ENCODE assay signal across 11 cellular contexts in the genomic region with DNA sequence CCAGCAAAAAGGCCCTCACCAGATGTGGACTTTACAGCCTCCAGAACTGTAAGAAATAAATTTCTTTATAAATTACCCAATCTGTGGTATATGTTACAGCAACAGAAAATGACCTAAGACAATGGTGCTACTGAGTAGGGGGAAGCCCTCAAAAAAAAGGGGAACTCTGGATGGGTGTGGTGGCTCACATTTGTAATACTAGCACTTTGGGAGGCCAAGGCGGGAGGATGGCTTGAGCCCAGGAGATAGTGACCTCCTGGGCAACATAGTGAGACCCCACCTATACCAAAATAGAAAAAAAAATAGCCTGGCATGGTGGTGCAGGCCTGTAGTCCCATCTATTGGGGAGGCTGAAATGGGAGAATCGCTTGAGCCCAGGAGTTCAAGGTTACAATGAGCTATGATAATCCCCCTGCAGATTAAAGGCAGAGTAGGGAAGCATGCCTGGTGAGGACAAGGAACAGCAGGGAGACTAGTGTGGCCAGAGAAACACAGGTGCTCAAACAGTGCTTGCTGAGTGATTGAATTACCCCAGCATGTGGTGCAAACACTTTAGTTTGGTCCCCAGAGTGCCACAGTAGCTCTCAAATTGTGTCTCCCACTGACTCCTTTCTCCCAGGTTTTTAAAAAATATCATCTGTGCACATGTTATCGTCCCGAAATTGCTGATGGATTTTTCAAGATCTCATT. TPM values are rescaled to one million over a fixed set of nuclear protein-coding genes. Genes with fewer than 3 reads are reported as not detected.
DNase-seq lines count a peak whose midpoint lies in the region; ATAC-seq lines count a peak whose summit lies in the region.
"Had no signal": no experiment of that assay in that cellular context is flagged by ENCODE, and none has a peak within 500 bp of the region (broad histone marks: within the 10 kb centered on the region; RNA-seq: fewer than 3 reads in every experiment).

No MANE protein-coding gene starts in this region.

- no peak overlapping the region for H3K4me3 ChIP-seq in CD8-positive, alpha-beta memory T cell (ENCODE audit: low read length)
- H3K4me3 ChIP-seq in naive thymus-derived CD4-positive, alpha-beta T cell (ENCODE audit: low read length), result no peak overlapping the region

- no peak overlapping the region for H3K27ac ChIP-seq in CD8-positive, alpha-beta memory T cell (ENCODE audit: low read depth, low read length)
- no peak overlapping the region for H3K27ac ChIP-seq in naive thymus-derived CD4-positive, alpha-beta T cell (ENCODE audit: low read depth, low read length)

- H3K9me3 Mint-ChIP-seq in CD8-positive, alpha-beta memory T cell, result no peaks in the 10 kb centered on the region
- H3K9me3 Mint-ChIP-seq in naive thymus-derived CD4-positive, alpha-beta T cell, result no peaks in the 10 kb centered on the region

- no peaks in the 10 kb centered on the region for H3K27me3 ChIP-seq in CD8-positive, alpha-beta memory T cell (ENCODE audit: insufficient read depth, low read length, poor library complexity, severe bottlenecking)
- no peaks in the 10 kb centered on the region for H3K27me3 ChIP-seq in naive thymus-derived CD4-positive, alpha-beta T cell (ENCODE audit: control insufficient read depth in 2 of 2, insufficient read depth in 2 of 2, low read length in 2 of 2)

- CTCF ChIA-PET in CD8-positive, alpha-beta memory T cell (lab: Charles Lee), result interaction anchor here (1.2 to 5.3 kb wide), 3 partner anchors 8 to 119 kb away, joined by 3 to 113 read pairs (median 5); a partner anchor contains a TSS
- CTCF ChIA-PET in naive thymus-derived CD4-positive, alpha-beta T cell (lab: Charles Lee), result interaction anchor here (0.6 to 1.5 kb wide), 3 partner anchors 24 to 253 kb away, joined by 3 to 4 read pairs (median 4); no protein-coding TSS in a partner anchor

- ATAC-seq in naive thymus-derived CD4-positive, alpha-beta T cell, result peak; percentile 61
- ATAC-seq in GM19397 (IDR thresholded peaks at IDR 0.05; ENCODE audit: unreplicated experiment) (no peak), HG02852 (IDR thresholded peaks at IDR 0.05; ENCODE audit: unreplicated experiment) (no peak)

- peaks cover 0 to 8% (median 0%) of the 10 kb centered on the region in 3 donors for H3K36me3 Mint-ChIP-seq in CD8-positive, alpha-beta memory T cell
- peaks cover 0 to 7% (median 0%) of the 10 kb centered on the region in 5 donors for H3K36me3 Mint-ChIP-seq in naive thymus-derived CD4-positive, alpha-beta T cell

- no peak overlapping the region for H3K4me3 Mint-ChIP-seq in CD8-positive, alpha-beta memory T cell
- H3K4me3 Mint-ChIP-seq in naive thymus-derived CD4-positive, alpha-beta T cell, result peak overlapping the region in 4 of 10 donors; percentile 20 to 45 (median 28)

- no peaks in the 10 kb centered on the region for H3K36me3 ChIP-seq in CD8-positive, alpha-beta memory T cell (ENCODE audit: insufficient read depth, low read length)
- no peaks in the 10 kb centered on the region for H3K36me3 ChIP-seq in naive thymus-derived CD4-positive, alpha-beta T cell (ENCODE audit: control insufficient read depth in 2 of 3, insufficient read depth in 3 of 3, low read length in 3 of 3)

- H3K27ac Mint-ChIP-seq in CD8-positive, alpha-beta memory T cell, result peak overlapping the region in 5 of 8 donors; percentile 19 to 60 (median 33)
- peak overlapping the region in 7 of 9 donors; percentile 38 to 89 (median 67) for H3K27ac Mint-ChIP-seq in naive thymus-derived CD4-positive, alpha-beta T cell

- intact Hi-C loops in naive thymus-derived CD4-positive, alpha-beta T cell (cut with micrococcal nuclease), result no loop called here

- peaks cover 52% of the 10 kb centered on the region for H3K4me1 ChIP-seq in CD8-positive, alpha-beta memory T cell (ENCODE audit: insufficient read depth, low read length)
- H3K4me1 ChIP-seq in naive thymus-derived CD4-positive, alpha-beta T cell (ENCODE audit: control insufficient read depth in 2 of 2, insufficient read depth in 2 of 2, low read length in 2 of 2), result peaks cover 15 to 42% of the 10 kb centered on the region in 2 donors

- DNase-seq in CD8-positive, alpha-beta memory T cell, result no peak
- DNase-seq in NCI-H146 (lab: John Stamatoyannopoulos, UW) (peak; percentile 92), SKM-1 treated with dmso at 0.1 percent for 144 hours (lab: John Stamatoyannopoulos, UW; ENCODE audit: unreplicated experiment) (peak; percentile 96), DMS79 (lab: John Stamatoyannopoulos, UW) (no peak)
- no peak for DNase-seq in naive thymus-derived CD4-positive, alpha-beta T cell
- DNase-seq in activated CD4-positive, CD25-positive, alpha-beta regulatory T cell (lab: John Stamatoyannopoulos, UW), result no peak
- DNase-seq: activated naive CD4-positive, alpha-beta T cell; foreskin melanocyte; mammary epithelial cell had no signal

- POLR2A ChIA-PET in CD8-positive, alpha-beta memory T cell (lab: Charles Lee), result interaction anchor here (0.7 kb wide), 2 partner anchors 15 to 25 kb away, joined by 3 to 6 read pairs; no protein-coding TSS in a partner anchor
- POLR2A ChIA-PET in naive thymus-derived CD4-positive, alpha-beta T cell (lab: Charles Lee), result interaction anchor here (0.7 to 13.2 kb wide), 5 partner anchors 12 to 134 kb away, joined by 3 to 281 read pairs (median 6); a partner anchor contains a TSS

- no peaks in the 10 kb centered on the region for H3K27me3 Mint-ChIP-seq in CD8-positive, alpha-beta memory T cell
- no peaks in the 10 kb centered on the region for H3K27me3 Mint-ChIP-seq in naive thymus-derived CD4-positive, alpha-beta T cell

- H3K9me3 ChIP-seq in CD8-positive, alpha-beta memory T cell (ENCODE audit: low read length), result no peaks in the 10 kb centered on the region
- H3K9me3 ChIP-seq in naive thymus-derived CD4-positive, alpha-beta T cell (ENCODE audit: control insufficient read depth in 2 of 3, low read length in 3 of 3), result no peaks in the 10 kb centered on the region

- peaks cover 39 to 69% (median 57%) of the 10 kb centered on the region in 3 donors for H3K4me1 Mint-ChIP-seq in CD8-positive, alpha-beta memory T cell
- peaks cover 39 to 85% (median 64%) of the 10 kb centered on the region in 7 donors for H3K4me1 Mint-ChIP-seq in naive thymus-derived CD4-positive, alpha-beta T cell

RNA-seq across cellular contexts. Expression of a gene that starts 13.9 kb away (rescaled TPM):
- 10 to 100 TPM; 36.6 to 38.0 TPM for total RNA-seq in CD8-positive, alpha-beta memory T cell
- polyA plus RNA-seq in CD8-positive, alpha-beta memory T cell, result 50.7 TPM
- 100 to 1,000 TPM in 4 of 5 experiments, 10 to 100 TPM in 1; 64.2 to 288 (median 155) TPM for total RNA-seq in naive thymus-derived CD4-positive, alpha-beta T cell
- polyA plus RNA-seq in naive thymus-derived CD4-positive, alpha-beta T cell, result 10 to 100 TPM; 53.3 to 62.8 TPM

Comparison
In these comparisons a context has a peak if more than half of its experiments do, and no peak if none do; other contexts are left out.
1. DNase-seq: peak in NCI-H146 (single experiment) and SKM-1 treated with dmso at 0.1 percent for 144 hours (single experiment); none in CD8-positive, alpha-beta memory T cell (0 of 5), naive thymus-derived CD4-positive, alpha-beta T cell (0 of 9), activated CD4-positive, CD25-positive, alpha-beta regulatory T cell (0 of 4) and DMS79 (single experiment).